Comparison of ENCODE assay signal across 13 cellular contexts in the genomic region with DNA sequence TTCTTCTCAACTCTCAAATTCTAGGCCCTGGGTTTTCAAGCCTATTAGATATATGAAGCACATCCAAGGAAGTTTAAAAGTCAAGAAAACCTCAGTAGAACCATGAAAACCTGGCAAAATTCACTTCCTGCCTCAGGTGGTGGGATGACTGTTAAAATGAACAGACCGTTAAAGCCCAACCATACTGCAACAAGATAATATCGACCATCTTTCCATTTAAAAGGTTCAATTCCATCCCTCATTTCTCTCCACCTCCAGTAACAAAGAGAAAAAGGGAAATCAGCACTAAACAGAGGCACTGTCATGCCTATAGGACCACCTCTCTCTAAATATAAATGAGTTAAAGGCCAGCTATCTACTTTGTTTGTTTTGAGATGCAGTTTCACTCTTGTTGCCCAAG. TPM values are rescaled to one million over a fixed set of nuclear protein-coding genes. Genes with fewer than 3 reads are reported as not detected.
DNase-seq lines count a peak whose midpoint lies in the region; ATAC-seq and TF ChIP-seq lines count a peak whose summit lies in the region.
"Had no signal": no experiment of that assay in that cellular context is flagged by ENCODE, and none has a peak within 500 bp of the region (broad histone marks: within the 10 kb centered on the region; RNA-seq: fewer than 3 reads in every experiment).

No MANE protein-coding gene starts in this region.

- H3K27me3 Mint-ChIP-seq in endodermal cell (ENCODE audit: insufficient read depth) = no peaks in the 10 kb centered on the region
- no peaks in the 10 kb centered on the region for H3K27me3 Mint-ChIP-seq in progenitor cell of endocrine pancreas

- H3K9me3 Mint-ChIP-seq in endodermal cell (no peaks in the 10 kb centered on the region), progenitor cell of endocrine pancreas (ENCODE audit: low read depth) (no peaks in the 10 kb centered on the region)
- H3K9me3 Mint-ChIP-seq: CD8-positive, alpha-beta T cell had no signal

- H3K4me1 ChIP-seq in left ventricle myocardium inferior = peaks cover 31% of the 10 kb centered on the region
- H3K4me1 ChIP-seq in endodermal cell (ENCODE audit: control insufficient read depth, insufficient read depth, low read length) = no peaks in the 10 kb centered on the region
- peaks cover 7% of the 10 kb centered on the region for H3K4me1 ChIP-seq in vagina

- H3K27ac Mint-ChIP-seq in endodermal cell = peak overlapping the region; percentile 38
- H3K27ac Mint-ChIP-seq in progenitor cell of endocrine pancreas = peak overlapping the region; percentile 80

- H3K4me3 ChIP-seq in left ventricle myocardium inferior (no peak overlapping the region), endodermal cell (ENCODE audit: low read length) (no peak overlapping the region), vagina (no peak overlapping the region)

- H3K4me3 Mint-ChIP-seq in endodermal cell = no peak overlapping the region
- H3K4me3 Mint-ChIP-seq in progenitor cell of endocrine pancreas (ENCODE audit: low read depth) = no peak overlapping the region
- H3K4me3 Mint-ChIP-seq: CD8-positive, alpha-beta T cell had no signal

- H3K9me3 ChIP-seq in left ventricle myocardium inferior (replicated peaks) = no peaks in the 10 kb centered on the region
- H3K9me3 ChIP-seq in endodermal cell (ENCODE audit: control insufficient read depth, low read length) = no peaks in the 10 kb centered on the region
- H3K9me3 ChIP-seq in vagina = no peaks in the 10 kb centered on the region

- no peak for TF ChIP-seq POLR2A in vagina (IDR thresholded peaks at IDR 0.05)

- intact Hi-C loops in left ventricle myocardium inferior (cut with micrococcal nuclease) (no loop called here), left ventricle myocardium superior (cut with micrococcal nuclease) (no loop called here), vagina (cut with DNase I) (no loop called here)

- in situ Hi-C loops in GM13977 (cut with MboI; ENCODE audit: low pct_unique_long_range_greater_than_20kb, low sequenced_read_pairs, unreplicated experiment) = no loop called here

- H3K27me3 ChIP-seq in left ventricle myocardium inferior (ENCODE audit: low read depth) = no peaks in the 10 kb centered on the region
- H3K27me3 ChIP-seq in endodermal cell (ENCODE audit: control insufficient read depth, insufficient read depth, low read length, poor library complexity, severe bottlenecking) = no peaks in the 10 kb centered on the region
- no peaks in the 10 kb centered on the region for H3K27me3 ChIP-seq in vagina

- TF ChIP-seq CTCF in left ventricle myocardium inferior (IDR thresholded peaks at IDR 0.05; ENCODE audit: borderline replicate concordance) = no peak
- no peak for TF ChIP-seq CTCF in endodermal cell (conservative IDR thresholded peaks at IDR 0.05)
- no peak for TF ChIP-seq CTCF in progenitor cell of endocrine pancreas (IDR thresholded peaks at IDR 0.05; ENCODE audit: unreplicated experiment)
- TF ChIP-seq CTCF in vagina (IDR thresholded peaks at IDR 0.05) = no peak
- TF ChIP-seq CTCF in GM13977 (IDR thresholded peaks at IDR 0.05; ENCODE audit: extremely low read depth, insufficient read depth, missing control alignments) = no peak

- H3K4me1 Mint-ChIP-seq in endodermal cell = peaks cover 14% of the 10 kb centered on the region
- no peaks in the 10 kb centered on the region for H3K4me1 Mint-ChIP-seq in progenitor cell of endocrine pancreas (ENCODE audit: low read depth)

- ATAC-seq in left ventricle myocardium superior (no peak), HG03457 (IDR thresholded peaks at IDR 0.05; ENCODE audit: unreplicated experiment) (no peak)
- ATAC-seq: CD8-positive, alpha-beta T cell had no signal

- no peak overlapping the region for H3K9ac ChIP-seq in endodermal cell (ENCODE audit: extremely low read depth, low read length, poor library complexity, severe bottlenecking)

- 91% methylated on average over 2 of the region's 2 CpGs; no CpG with 5 or more reads in 1 of the 2 experiments for whole genome bisulfite sequencing in endodermal cell (ENCODE audit: insufficient coverage in 1 of 2, insufficient read length in 1 of 2), 2 experiments

- peaks cover 12% of the 10 kb centered on the region for H3K36me3 Mint-ChIP-seq in endodermal cell (ENCODE audit: low read depth)
- peaks cover 3% of the 10 kb centered on the region for H3K36me3 Mint-ChIP-seq in progenitor cell of endocrine pancreas (ENCODE audit: insufficient read depth)

- H3K27ac ChIP-seq in left ventricle myocardium inferior (replicated peaks) (peak overlapping the region; percentile 81), endodermal cell (ENCODE audit: low read depth, low read length) (no peak overlapping the region), vagina (peak overlapping the region; percentile 17)

- DNase-seq in left ventricle myocardium inferior (no peak), left ventricle myocardium superior (no peak), endodermal cell (no peak), progenitor cell of endocrine pancreas (ENCODE audit: low spot score, unreplicated experiment) (no peak), vagina (ENCODE audit: extremely low spot score in 2 of 2) (no peak), GM13977 (ENCODE audit: low spot score) (no peak), NCI-H2029 treated with DMSO at 0.1 percent for 48 hours (lab: John Stamatoyannopoulos, UW) (no peak)
- DNase-seq: activated gamma-delta T cell; aorta; CD8-positive, alpha-beta T cell; stimulated activated CD4-positive, alpha-beta T cell treated with anti-CD3 and anti-CD28 coated beads, Interleukin-4, amount 100 ng/mL, for 4 hours; T-helper 1 cell had no signal

- H3K36me3 ChIP-seq in left ventricle myocardium inferior (peaks cover 14% of the 10 kb centered on the region), endodermal cell (ENCODE audit: control insufficient read depth, insufficient read depth, low read length) (peaks cover 23% of the 10 kb centered on the region), vagina (no peaks in the 10 kb centered on the region)

RNA-seq across cellular contexts. Expression of gene EDC3, which starts 31.2 kb away (rescaled TPM):
- total RNA-seq in left ventricle myocardium inferior (17.2 TPM), left ventricle myocardium superior (16.1 TPM), endodermal cell (10 to 100 TPM; 44.5 to 48.3 TPM), progenitor cell of endocrine pancreas (61.6 and 62.6 TPM in 2 replicates), vagina (23.8 TPM)
- polyA plus RNA-seq in endodermal cell (2013, experiment 1 of 2) = 34.2 TPM
- polyA plus RNA-seq in endodermal cell (2013, experiment 2 of 2) = 28.6 TPM

RNA-seq across cellular contexts. Expression of gene CLK3, which starts 49.0 kb away (rescaled TPM):
- total RNA-seq in left ventricle myocardium inferior (53.1 TPM), left ventricle myocardium superior (55.3 TPM), endodermal cell (10 to 100 TPM; 53.4 to 67.3 TPM), progenitor cell of endocrine pancreas (74.5 and 76.0 TPM in 2 replicates), vagina (89.1 TPM)
- 67.7 TPM for polyA plus RNA-seq in endodermal cell (2013, experiment 1 of 2)
- polyA plus RNA-seq in endodermal cell (2013, experiment 2 of 2) = 60.9 TPM
